ENCODE assay signal across 1 cellular context in the genomic region with DNA sequence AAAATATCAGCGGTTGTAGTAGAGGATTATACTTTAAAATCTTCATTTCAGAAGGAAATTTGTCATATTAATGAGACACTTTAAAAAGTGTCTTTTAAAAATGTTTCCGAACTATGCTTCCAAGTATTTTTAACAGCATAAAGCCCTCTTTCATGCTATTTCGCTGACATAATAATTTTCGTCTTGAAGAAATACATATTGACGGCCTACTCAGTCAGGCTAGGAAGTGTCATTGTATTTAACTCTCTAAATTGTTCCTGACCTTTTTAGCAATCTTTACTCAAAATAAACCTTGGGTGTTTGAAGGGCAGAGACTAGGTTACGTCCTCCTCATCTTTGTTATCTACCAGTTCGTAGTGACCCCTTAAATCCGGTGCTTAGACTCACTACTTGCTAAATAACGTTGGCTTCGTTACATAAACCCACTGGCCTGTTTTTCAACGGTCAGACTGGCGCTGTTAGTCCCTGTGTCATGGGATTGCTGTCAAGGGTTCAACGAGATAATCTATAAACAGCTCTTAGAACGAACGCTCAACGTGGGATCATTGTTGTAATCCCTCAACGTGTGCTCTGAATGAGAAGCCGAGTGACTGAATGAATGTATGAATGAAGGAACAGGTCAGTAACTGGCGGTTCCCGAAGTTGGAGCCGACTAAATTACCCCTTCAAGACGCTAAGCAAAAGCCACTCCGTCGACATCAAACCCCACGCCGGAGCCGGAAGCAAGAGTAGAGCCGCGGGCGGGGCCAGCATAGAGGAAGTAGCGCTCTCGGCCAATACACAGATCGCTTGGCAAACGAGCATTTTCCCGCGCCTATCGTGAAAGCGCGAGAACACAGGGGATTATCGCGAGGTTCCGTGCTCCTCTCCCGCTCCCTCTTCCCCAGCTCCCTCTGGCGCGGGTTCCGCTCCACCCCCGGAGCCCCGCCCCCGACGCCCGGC.
TF ChIP-seq lines count a peak whose summit lies in the region.

No MANE protein-coding gene starts in this region.

TF ChIP-seq in HepG2, 621 proteins besides CTCF, POLR2A, EP300 and RAD21 (continued from another document and continues in another):
- TF ChIP-seq, protein P1, sequence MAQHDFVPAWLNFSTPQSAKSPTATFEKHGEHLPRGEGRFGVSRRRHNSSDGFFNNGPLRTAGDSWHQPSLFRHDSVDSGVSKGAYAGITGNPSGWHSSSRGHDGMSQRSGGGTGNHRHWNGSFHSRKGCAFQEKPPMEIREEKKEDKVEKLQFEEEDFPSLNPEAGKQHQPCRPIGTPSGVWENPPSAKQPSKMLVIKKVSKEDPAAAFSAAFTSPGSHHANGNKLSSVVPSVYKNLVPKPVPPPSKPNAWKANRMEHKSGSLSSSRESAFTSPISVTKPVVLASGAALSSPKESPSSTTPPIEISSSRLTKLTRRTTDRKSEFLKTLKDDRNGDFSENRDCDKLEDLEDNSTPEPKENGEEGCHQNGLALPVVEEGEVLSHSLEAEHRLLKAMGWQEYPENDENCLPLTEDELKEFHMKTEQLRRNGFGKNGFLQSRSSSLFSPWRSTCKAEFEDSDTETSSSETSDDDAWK (CRISPR knock-in tag; IDR thresholded peaks at IDR 0.05) = no peak
- TF ChIP-seq ZNF777 (CRISPR knock-in tag; IDR thresholded peaks at IDR 0.05) (no peak), GFI1 (CRISPR knock-in tag; IDR thresholded peaks at IDR 0.05; ENCODE audit: borderline replicate concordance) (peak; percentile 33; the same call in 1 of the 2 replicates), ZNF629 (CRISPR knock-in tag; conservative IDR thresholded peaks at IDR 0.05) (0 out of 2 replicates have a peak, but pooled peaks have one; percentile 5), NCOA5 (CRISPR knock-in tag; IDR thresholded peaks at IDR 0.05) (no peak), CCDC6 (CRISPR knock-in tag; IDR thresholded peaks at IDR 0.05) (peak; percentile 7; the same call in 1 of the 2 replicates), NR2F1 (CRISPR knock-in tag; IDR thresholded peaks at IDR 0.05) (no peak), ZNF619 (CRISPR knock-in tag; IDR thresholded peaks at IDR 0.05) (no peak)
- TF ChIP-seq, protein P2, sequence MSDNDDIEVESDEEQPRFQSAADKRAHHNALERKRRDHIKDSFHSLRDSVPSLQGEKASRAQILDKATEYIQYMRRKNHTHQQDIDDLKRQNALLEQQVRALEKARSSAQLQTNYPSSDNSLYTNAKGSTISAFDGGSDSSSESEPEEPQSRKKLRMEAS (IDR thresholded peaks at IDR 0.05) = peak; percentile 64
- TF ChIP-seq, protein P3, sequence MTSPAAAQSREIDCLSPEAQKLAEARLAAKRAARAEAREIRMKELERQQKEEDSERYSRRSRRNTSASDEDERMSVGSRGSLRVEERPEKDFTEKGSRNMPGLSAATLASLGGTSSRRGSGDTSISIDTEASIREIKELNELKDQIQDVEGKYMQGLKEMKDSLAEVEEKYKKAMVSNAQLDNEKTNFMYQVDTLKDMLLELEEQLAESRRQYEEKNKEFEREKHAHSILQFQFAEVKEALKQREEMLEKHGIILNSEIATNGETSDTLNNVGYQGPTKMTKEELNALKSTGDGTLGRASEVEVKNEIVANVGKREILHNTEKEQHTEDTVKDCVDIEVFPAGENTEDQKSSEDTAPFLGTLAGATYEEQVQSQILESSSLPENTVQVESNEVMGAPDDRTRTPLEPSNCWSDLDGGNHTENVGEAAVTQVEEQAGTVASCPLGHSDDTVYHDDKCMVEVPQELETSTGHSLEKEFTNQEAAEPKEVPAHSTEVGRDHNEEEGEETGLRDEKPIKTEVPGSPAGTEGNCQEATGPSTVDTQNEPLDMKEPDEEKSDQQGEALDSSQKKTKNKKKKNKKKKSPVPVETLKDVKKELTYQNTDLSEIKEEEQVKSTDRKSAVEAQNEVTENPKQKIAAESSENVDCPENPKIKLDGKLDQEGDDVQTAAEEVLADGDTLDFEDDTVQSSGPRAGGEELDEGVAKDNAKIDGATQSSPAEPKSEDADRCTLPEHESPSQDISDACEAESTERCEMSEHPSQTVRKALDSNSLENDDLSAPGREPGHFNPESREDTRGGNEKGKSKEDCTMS (CRISPR knock-in tag; conservative IDR thresholded peaks at IDR 0.05) = no peak
- TF ChIP-seq, protein P4, sequence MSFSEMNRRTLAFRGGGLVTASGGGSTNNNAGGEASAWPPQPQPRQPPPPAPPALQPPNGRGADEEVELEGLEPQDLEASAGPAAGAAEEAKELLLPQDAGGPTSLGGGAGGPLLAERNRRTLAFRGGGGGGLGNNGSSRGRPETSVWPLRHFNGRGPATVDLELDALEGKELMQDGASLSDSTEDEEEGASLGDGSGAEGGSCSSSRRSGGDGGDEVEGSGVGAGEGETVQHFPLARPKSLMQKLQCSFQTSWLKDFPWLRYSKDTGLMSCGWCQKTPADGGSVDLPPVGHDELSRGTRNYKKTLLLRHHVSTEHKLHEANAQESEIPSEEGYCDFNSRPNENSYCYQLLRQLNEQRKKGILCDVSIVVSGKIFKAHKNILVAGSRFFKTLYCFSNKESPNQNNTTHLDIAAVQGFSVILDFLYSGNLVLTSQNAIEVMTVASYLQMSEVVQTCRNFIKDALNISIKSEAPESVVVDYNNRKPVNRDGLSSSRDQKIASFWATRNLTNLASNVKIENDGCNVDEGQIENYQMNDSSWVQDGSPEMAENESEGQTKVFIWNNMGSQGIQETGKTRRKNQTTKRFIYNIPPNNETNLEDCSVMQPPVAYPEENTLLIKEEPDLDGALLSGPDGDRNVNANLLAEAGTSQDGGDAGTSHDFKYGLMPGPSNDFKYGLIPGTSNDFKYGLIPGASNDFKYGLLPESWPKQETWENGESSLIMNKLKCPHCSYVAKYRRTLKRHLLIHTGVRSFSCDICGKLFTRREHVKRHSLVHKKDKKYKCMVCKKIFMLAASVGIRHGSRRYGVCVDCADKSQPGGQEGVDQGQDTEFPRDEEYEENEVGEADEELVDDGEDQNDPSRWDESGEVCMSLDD (CRISPR knock-in tag; IDR thresholded peaks at IDR 0.05; ENCODE audit: borderline replicate concordance) = no peak
- TF ChIP-seq, protein P5, sequence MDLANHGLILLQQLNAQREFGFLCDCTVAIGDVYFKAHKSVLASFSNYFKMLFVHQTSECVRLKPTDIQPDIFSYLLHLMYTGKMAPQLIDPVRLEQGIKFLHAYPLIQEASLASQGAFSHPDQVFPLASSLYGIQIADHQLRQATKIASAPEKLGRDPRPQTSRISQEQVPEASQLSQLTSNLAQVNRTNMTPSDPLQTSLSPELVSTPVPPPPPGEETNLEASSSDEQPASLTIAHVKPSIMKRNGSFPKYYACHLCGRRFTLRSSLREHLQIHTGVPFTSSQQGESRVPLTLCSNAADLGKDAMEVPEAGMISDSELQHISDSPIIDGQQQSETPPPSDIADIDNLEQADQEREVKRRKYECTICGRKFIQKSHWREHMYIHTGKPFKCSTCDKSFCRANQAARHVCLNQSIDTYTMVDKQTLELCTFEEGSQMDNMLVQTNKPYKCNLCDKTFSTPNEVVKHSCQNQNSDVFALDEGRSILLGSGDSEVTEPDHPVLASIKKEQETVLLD (CRISPR knock-in tag; IDR thresholded peaks at IDR 0.05; ENCODE audit: low read depth) = no peak
- TF ChIP-seq, protein P6, sequence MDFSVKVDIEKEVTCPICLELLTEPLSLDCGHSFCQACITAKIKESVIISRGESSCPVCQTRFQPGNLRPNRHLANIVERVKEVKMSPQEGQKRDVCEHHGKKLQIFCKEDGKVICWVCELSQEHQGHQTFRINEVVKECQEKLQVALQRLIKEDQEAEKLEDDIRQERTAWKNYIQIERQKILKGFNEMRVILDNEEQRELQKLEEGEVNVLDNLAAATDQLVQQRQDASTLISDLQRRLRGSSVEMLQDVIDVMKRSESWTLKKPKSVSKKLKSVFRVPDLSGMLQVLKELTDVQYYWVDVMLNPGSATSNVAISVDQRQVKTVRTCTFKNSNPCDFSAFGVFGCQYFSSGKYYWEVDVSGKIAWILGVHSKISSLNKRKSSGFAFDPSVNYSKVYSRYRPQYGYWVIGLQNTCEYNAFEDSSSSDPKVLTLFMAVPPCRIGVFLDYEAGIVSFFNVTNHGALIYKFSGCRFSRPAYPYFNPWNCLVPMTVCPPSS (IDR thresholded peaks at IDR 0.05) = no peak
- TF ChIP-seq, protein P7, sequence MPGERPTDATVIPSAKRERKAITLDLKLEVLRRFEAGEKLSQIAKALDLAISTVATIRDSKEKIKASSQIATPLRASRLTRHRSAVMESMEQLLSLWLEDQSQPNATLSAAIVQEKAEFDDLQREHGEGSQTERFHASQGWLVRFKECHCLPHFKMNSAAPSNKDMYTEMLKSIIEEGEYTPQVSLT (CRISPR knock-in tag; IDR thresholded peaks at IDR 0.05; ENCODE audit: borderline replicate concordance, low read depth) = no peak
- TF ChIP-seq, protein P8, sequence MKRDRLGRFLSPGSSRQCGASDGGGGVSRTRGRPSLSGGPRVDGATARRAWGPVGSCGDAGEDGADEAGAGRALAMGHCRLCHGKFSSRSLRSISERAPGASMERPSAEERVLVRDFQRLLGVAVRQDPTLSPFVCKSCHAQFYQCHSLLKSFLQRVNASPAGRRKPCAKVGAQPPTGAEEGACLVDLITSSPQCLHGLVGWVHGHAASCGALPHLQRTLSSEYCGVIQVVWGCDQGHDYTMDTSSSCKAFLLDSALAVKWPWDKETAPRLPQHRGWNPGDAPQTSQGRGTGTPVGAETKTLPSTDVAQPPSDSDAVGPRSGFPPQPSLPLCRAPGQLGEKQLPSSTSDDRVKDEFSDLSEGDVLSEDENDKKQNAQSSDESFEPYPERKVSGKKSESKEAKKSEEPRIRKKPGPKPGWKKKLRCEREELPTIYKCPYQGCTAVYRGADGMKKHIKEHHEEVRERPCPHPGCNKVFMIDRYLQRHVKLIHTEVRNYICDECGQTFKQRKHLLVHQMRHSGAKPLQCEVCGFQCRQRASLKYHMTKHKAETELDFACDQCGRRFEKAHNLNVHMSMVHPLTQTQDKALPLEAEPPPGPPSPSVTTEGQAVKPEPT (CRISPR knock-in tag; IDR thresholded peaks at IDR 0.05; ENCODE audit: low read depth) = no peak
- TF ChIP-seq, protein P9, sequence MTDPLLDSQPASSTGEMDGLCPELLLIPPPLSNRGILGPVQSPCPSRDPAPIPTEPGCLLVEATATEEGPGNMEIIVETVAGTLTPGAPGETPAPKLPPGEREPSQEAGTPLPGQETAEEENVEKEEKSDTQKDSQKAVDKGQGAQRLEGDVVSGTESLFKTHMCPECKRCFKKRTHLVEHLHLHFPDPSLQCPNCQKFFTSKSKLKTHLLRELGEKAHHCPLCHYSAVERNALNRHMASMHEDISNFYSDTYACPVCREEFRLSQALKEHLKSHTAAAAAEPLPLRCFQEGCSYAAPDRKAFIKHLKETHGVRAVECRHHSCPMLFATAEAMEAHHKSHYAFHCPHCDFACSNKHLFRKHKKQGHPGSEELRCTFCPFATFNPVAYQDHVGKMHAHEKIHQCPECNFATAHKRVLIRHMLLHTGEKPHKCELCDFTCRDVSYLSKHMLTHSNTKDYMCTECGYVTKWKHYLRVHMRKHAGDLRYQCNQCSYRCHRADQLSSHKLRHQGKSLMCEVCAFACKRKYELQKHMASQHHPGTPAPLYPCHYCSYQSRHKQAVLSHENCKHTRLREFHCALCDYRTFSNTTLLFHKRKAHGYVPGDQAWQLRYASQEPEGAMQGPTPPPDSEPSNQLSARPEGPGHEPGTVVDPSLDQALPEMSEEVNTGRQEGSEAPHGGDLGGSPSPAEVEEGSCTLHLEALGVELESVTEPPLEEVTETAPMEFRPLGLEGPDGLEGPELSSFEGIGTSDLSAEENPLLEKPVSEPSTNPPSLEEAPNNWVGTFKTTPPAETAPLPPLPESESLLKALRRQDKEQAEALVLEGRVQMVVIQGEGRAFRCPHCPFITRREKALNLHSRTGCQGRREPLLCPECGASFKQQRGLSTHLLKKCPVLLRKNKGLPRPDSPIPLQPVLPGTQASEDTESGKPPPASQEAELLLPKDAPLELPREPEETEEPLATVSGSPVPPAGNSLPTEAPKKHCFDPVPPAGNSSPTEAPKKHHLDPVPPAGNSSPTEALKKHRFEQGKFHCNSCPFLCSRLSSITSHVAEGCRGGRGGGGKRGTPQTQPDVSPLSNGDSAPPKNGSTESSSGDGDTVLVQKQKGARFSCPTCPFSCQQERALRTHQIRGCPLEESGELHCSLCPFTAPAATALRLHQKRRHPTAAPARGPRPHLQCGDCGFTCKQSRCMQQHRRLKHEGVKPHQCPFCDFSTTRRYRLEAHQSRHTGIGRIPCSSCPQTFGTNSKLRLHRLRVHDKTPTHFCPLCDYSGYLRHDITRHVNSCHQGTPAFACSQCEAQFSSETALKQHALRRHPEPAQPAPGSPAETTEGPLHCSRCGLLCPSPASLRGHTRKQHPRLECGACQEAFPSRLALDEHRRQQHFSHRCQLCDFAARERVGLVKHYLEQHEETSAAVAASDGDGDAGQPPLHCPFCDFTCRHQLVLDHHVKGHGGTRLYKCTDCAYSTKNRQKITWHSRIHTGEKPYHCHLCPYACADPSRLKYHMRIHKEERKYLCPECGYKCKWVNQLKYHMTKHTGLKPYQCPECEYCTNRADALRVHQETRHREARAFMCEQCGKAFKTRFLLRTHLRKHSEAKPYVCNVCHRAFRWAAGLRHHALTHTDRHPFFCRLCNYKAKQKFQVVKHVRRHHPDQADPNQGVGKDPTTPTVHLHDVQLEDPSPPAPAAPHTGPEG (CRISPR knock-in tag; IDR thresholded peaks at IDR 0.05) = 0 out of 2 replicates have a peak, but pooled peaks have one; percentile 48
- TF ChIP-seq, protein P10, sequence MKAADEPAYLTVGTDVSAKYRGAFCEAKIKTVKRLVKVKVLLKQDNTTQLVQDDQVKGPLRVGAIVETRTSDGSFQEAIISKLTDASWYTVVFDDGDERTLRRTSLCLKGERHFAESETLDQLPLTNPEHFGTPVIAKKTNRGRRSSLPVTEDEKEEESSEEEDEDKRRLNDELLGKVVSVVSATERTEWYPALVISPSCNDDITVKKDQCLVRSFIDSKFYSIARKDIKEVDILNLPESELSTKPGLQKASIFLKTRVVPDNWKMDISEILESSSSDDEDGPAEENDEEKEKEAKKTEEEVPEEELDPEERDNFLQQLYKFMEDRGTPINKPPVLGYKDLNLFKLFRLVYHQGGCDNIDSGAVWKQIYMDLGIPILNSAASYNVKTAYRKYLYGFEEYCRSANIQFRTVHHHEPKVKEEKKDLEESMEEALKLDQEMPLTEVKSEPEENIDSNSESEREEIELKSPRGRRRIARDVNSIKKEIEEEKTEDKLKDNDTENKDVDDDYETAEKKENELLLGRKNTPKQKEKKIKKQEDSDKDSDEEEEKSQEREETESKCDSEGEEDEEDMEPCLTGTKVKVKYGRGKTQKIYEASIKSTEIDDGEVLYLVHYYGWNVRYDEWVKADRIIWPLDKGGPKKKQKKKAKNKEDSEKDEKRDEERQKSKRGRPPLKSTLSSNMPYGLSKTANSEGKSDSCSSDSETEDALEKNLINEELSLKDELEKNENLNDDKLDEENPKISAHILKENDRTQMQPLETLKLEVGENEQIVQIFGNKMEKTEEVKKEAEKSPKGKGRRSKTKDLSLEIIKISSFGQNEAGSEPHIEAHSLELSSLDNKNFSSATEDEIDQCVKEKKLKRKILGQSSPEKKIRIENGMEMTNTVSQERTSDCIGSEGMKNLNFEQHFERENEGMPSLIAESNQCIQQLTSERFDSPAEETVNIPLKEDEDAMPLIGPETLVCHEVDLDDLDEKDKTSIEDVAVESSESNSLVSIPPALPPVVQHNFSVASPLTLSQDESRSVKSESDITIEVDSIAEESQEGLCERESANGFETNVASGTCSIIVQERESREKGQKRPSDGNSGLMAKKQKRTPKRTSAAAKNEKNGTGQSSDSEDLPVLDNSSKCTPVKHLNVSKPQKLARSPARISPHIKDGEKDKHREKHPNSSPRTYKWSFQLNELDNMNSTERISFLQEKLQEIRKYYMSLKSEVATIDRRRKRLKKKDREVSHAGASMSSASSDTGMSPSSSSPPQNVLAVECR (CRISPR knock-in tag; IDR thresholded peaks at IDR 0.05; ENCODE audit: borderline replicate concordance) = peak; percentile 75
